In genomic region chr6:42467651-42468050, GRCh38 we compare ENCODE assay signal across 21 cellular contexts.
"Had no signal": no experiment of that assay in that cellular context is flagged by ENCODE, and none has a peak within 500 bp of the region (broad histone marks: within the 10 kb centered on the region; RNA-seq: fewer than 3 reads in every experiment).

No MANE protein-coding gene starts in this region.

- ATAC-seq: Panc1, PC-3 had no signal

- H3K4me3 ChIP-seq: SJSA1, SK-N-MC had no signal

- DNase-seq: Karpas-422, KG1, MM.1S, NCI-H1092 treated with DMSO at 0.1 percent for 48 hours, NCI-H1436, NCI-H187, NCI-H2029, NCI-H2081 treated with DMSO at 0.1 percent for 48 hours, NCI-H2171, NCI-H226, NCI-H446, NCI-H510A, NCI-H524 treated with DMSO at 0.1 percent for 48 hours, NCI-H69, NCI-H774, PC-3, Right ventricle myocardium superior, SIG-M5 had no signal
